26 cellular contexts compared by ENCODE assay signal in genomic region chr2:74087696-74088095, GRCh38.
"Had no signal": no experiment of that assay in that cellular context is flagged by ENCODE, and none has a peak within 500 bp of the region (broad histone marks: within the 10 kb centered on the region; RNA-seq: fewer than 3 reads in every experiment).

No MANE protein-coding gene starts in this region.

- H3K27me3 ChIP-seq: brain microvascular endothelial cell, dorsolateral prefrontal cortex had no signal

- ATAC-seq: activated T-cell treated with anti-CD3 and anti-CD28 coated beads, Interleukin-2, amount 50 U/mL, for 4 hours; activated T-helper 17 cell treated with anti-CD3 and anti-CD28 coated beads, Interleukin-2, amount 50 U/mL, for 72 hours; esophagus mucosa had no signal

- H3K4me3 Mint-ChIP-seq: activated CD4-positive, alpha-beta memory T cell treated with anti-CD3 and anti-CD28 coated beads, Interleukin-2, amount 10 ng/mL, durations not matched to agents 7 days and 5 days; activated CD4-positive, alpha-beta T cell treated with anti-CD3 and anti-CD28 coated beads, Interleukin-2, amount 10 ng/mL, durations not matched to agents 7 days and 5 days; activated naive CD8-positive, alpha-beta T cell; activated T-cell treated with anti-CD3 and anti-CD28 coated beads, Interleukin-2, amount 50 U/mL, for 4 hours; activated T-helper 17 cell treated with anti-CD3 and anti-CD28 coated beads, Interleukin-2, amount 50 U/mL, for 72 hours; central memory CD8-positive, alpha-beta T cell; dendritic cell treated with granulocyte-macrophage colony-stimulating factor and Interleukin-4, amounts not matched to agents 40 ng/mL and 50 ng/mL, for 4 days; endodermal cell had no signal

- H3K36me3 Mint-ChIP-seq: activated naive CD8-positive, alpha-beta T cell had no signal

- H3K4me3 ChIP-seq: coronary artery, dorsolateral prefrontal cortex had no signal

- H3K9me3 Mint-ChIP-seq: activated CD4-positive, alpha-beta memory T cell treated with anti-CD3 and anti-CD28 coated beads, Interleukin-2, amount 10 ng/mL, durations not matched to agents 7 days and 5 days; activated CD4-positive, alpha-beta T cell treated with anti-CD3 and anti-CD28 coated beads, Interleukin-2, amount 10 ng/mL, durations not matched to agents 7 days and 5 days; activated T-cell treated with anti-CD3 and anti-CD28 coated beads, Interleukin-2, amount 50 U/mL, for 4 hours; activated T-helper 17 cell treated with anti-CD3 and anti-CD28 coated beads, Interleukin-2, amount 50 U/mL, for 72 hours; central memory CD8-positive, alpha-beta T cell; dendritic cell treated with granulocyte-macrophage colony-stimulating factor and Interleukin-4, amounts not matched to agents 40 ng/mL and 50 ng/mL, for 4 days; endodermal cell had no signal

- H3K27me3 Mint-ChIP-seq: activated CD4-positive, alpha-beta memory T cell treated with anti-CD3 and anti-CD28 coated beads, Interleukin-2, amount 10 ng/mL, durations not matched to agents 7 days and 5 days; activated CD4-positive, alpha-beta T cell treated with anti-CD3 and anti-CD28 coated beads, Interleukin-2, amount 10 ng/mL, durations not matched to agents 7 days and 5 days; activated naive CD8-positive, alpha-beta T cell; activated T-helper 17 cell treated with anti-CD3 and anti-CD28 coated beads, Interleukin-2, amount 50 U/mL, for 72 hours; central memory CD8-positive, alpha-beta T cell; dendritic cell treated with granulocyte-macrophage colony-stimulating factor and Interleukin-4, amounts not matched to agents 40 ng/mL and 50 ng/mL, for 4 days had no signal

- DNase-seq: activated CD4-positive, alpha-beta memory T cell treated with anti-CD3 and anti-CD28 coated beads, Interleukin-2, amount 10 ng/mL, durations not matched to agents 7 days and 5 days; activated CD4-positive, alpha-beta T cell treated with anti-CD3 and anti-CD28 coated beads for 1 hour; activated CD4-positive, alpha-beta T cell treated with anti-CD3 and anti-CD28 coated beads for 4 hours; activated CD4-positive, alpha-beta T cell treated with anti-CD3 and anti-CD28 coated beads, Interleukin-2, amount 10 ng/mL, durations not matched to agents 7 days and 5 days; activated CD4-positive, alpha-beta T cell treated with anti-CD3 and anti-CD28 coated beads, Interleukin-2, amount 50 U/mL, for 4 hours; activated effector memory CD4-positive, alpha-beta T cell treated with Interleukin-2 at 50 U/mL for 16 hours; activated gamma-delta T cell treated with Interleukin-2 at 50 U/mL for 16 hours; activated naive CD4-positive, alpha-beta T cell treated with anti-CD3 and anti-CD28 coated beads, Interleukin-2, amount 50 U/mL, for 16 hours; activated naive CD4-positive, alpha-beta T cell treated with Interleukin-2 at 50 U/mL for 16 hours; activated T-cell treated with anti-CD3 and anti-CD28 coated beads, Interleukin-2, amount 50 U/mL, for 4 hours; amniotic stem cell; anterior cingulate cortex; brain microvascular endothelial cell; dorsolateral prefrontal cortex; effector memory CD4-positive, alpha-beta T cell; endodermal cell; foreskin fibroblast; head of caudate nucleus; T-helper 1 cell; T-helper 2 cell had no signal

- H3K27ac Mint-ChIP-seq: activated CD4-positive, alpha-beta memory T cell treated with anti-CD3 and anti-CD28 coated beads, Interleukin-2, amount 10 ng/mL, durations not matched to agents 7 days and 5 days; activated CD4-positive, alpha-beta T cell treated with anti-CD3 and anti-CD28 coated beads, Interleukin-2, amount 10 ng/mL, durations not matched to agents 7 days and 5 days; activated naive CD8-positive, alpha-beta T cell; activated T-helper 17 cell treated with anti-CD3 and anti-CD28 coated beads, Interleukin-2, amount 50 U/mL, for 72 hours; dendritic cell treated with granulocyte-macrophage colony-stimulating factor and Interleukin-4, amounts not matched to agents 40 ng/mL and 50 ng/mL, for 4 days; endodermal cell had no signal

- H3K27ac ChIP-seq: brain microvascular endothelial cell, coronary artery had no signal

- H3K4me1 Mint-ChIP-seq: activated CD4-positive, alpha-beta memory T cell treated with anti-CD3 and anti-CD28 coated beads, Interleukin-2, amount 10 ng/mL, durations not matched to agents 7 days and 5 days; activated CD4-positive, alpha-beta T cell treated with anti-CD3 and anti-CD28 coated beads, Interleukin-2, amount 10 ng/mL, durations not matched to agents 7 days and 5 days; central memory CD8-positive, alpha-beta T cell; endodermal cell had no signal
